Comparison of ENCODE assay signal across 17 cellular contexts in the genomic region with DNA sequence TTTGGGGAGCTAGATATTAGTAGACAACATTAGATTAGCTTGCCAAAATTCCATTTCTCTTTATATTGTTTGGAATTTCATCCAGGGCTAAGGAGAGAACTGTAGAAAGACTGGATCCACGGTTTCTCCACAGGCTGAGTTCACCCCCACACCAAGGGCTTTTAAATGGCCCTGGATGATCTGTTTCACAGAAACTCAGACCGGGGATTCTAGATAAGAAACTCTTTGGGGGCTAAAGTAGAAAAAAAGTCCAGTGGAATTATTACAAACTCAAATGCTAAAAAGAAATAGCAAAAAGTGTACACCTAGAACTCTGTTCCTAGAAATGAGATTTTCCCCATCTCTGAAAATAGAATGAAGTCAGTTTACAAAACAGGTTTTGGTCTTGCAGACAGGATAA.
DNase-seq lines count a peak whose midpoint lies in the region; ATAC-seq and TF ChIP-seq lines count a peak whose summit lies in the region.
"Had no signal": no experiment of that assay in that cellular context is flagged by ENCODE, and none has a peak within 500 bp of the region (broad histone marks: within the 10 kb centered on the region; RNA-seq: fewer than 3 reads in every experiment).

No MANE protein-coding gene starts in this region.

- no peaks in the 10 kb centered on the region for H3F3A ChIP-seq in Loucy (ENCODE audit: low read depth)

- peaks cover 10% of the 10 kb centered on the region for H3K36me3 Mint-ChIP-seq in CD4-positive, alpha-beta T cell (ENCODE audit: low read depth)
- peaks cover 6% of the 10 kb centered on the region for H3K36me3 Mint-ChIP-seq in activated naive CD8-positive, alpha-beta T cell treated with anti-CD3 and anti-CD28 coated beads for 36 hours
- H3K36me3 Mint-ChIP-seq in natural killer cell, result no peaks in the 10 kb centered on the region

- intact Hi-C loops in CD4-positive, alpha-beta T cell (cut with DNase I, micrococcal nuclease), result loop anchor here (2.0 to 10.0 kb wide), 2 partner anchors 19 to 131 kb away; no protein-coding TSS in a partner anchor
- intact Hi-C loops in natural killer cell (cut with micrococcal nuclease), result no loop called here

- no peaks in the 10 kb centered on the region for H3K9me2 ChIP-seq in Loucy (replicated peaks; ENCODE audit: low read depth, low read length)

- no peak for TF ChIP-seq CTCF in CD4-positive, alpha-beta T cell (IDR thresholded peaks at IDR 0.05)
- TF ChIP-seq CTCF in Loucy (conservative IDR thresholded peaks at IDR 0.05; ENCODE audit: low read length) (no peak), natural killer cell (IDR thresholded peaks at IDR 0.05) (no peak)

- H3K4me3 ChIP-seq in Loucy (ENCODE audit: low read length, poor library complexity, severe bottlenecking), result peak overlapping the region; percentile 43
- H3K4me3 ChIP-seq: BLaER1 treated with 17β-estradiol and CSF1 and Interleukin-3, amounts not matched to agents 10 nM and 100 nM; PC-9; SJCRH30 had no signal

- no peak for DNase-seq in CD4-positive, alpha-beta T cell
- DNase-seq in activated naive CD8-positive, alpha-beta T cell treated with anti-CD3 and anti-CD28 coated beads for 36 hours, result no peak
- DNase-seq in natural killer cell (no peak), SKM-1 treated with dmso at 0.1 percent for 144 hours (lab: John Stamatoyannopoulos, UW; ENCODE audit: unreplicated experiment) (no peak)
- no peak for DNase-seq in stimulated activated CD4-positive, alpha-beta T cell treated with anti-CD3 and anti-CD28 coated beads, Interleukin-15, amount 100 ng/mL, for 24 hours
- no peak for DNase-seq in stimulated activated CD4-positive, alpha-beta T cell treated with anti-CD3 and anti-CD28 coated beads, Interleukin-4, amount 100 ng/mL, for 1 hour
- DNase-seq: DMS79 treated with DMSO at 0.1 percent for 48 hours, KBM-7, NCI-H1417 treated with DMSO at 0.1 percent for 48 hours, NCI-H187 treated with DMSO at 0.1 percent for 48 hours, NCI-H2227 treated with DMSO at 0.1 percent for 48 hours, NCI-H524, NCI-H82, PC-9, SJCRH30 had no signal

- H3K4me1 Mint-ChIP-seq in CD4-positive, alpha-beta T cell (ENCODE audit: low read depth), result peaks cover 23% of the 10 kb centered on the region
- peaks cover 26% of the 10 kb centered on the region for H3K4me1 Mint-ChIP-seq in activated naive CD8-positive, alpha-beta T cell treated with anti-CD3 and anti-CD28 coated beads for 36 hours
- peaks cover 29 to 30% of the 10 kb centered on the region in 2 donors for H3K4me1 Mint-ChIP-seq in natural killer cell

- no peak overlapping the region for H3K4me3 Mint-ChIP-seq in CD4-positive, alpha-beta T cell
- no peak overlapping the region for H3K4me3 Mint-ChIP-seq in activated naive CD8-positive, alpha-beta T cell treated with anti-CD3 and anti-CD28 coated beads for 36 hours
- no peak overlapping the region for H3K4me3 Mint-ChIP-seq in natural killer cell

- H3K27me3 Mint-ChIP-seq in CD4-positive, alpha-beta T cell, result no peaks in the 10 kb centered on the region
- H3K27me3 Mint-ChIP-seq in activated naive CD8-positive, alpha-beta T cell treated with anti-CD3 and anti-CD28 coated beads for 36 hours, result no peaks in the 10 kb centered on the region
- H3K27me3 Mint-ChIP-seq in natural killer cell (ENCODE audit: low read depth in 2 of 2), result no peaks in the 10 kb centered on the region

- no peaks in the 10 kb centered on the region for H4K20me1 ChIP-seq in Loucy (ENCODE audit: insufficient read depth, low read length, poor library complexity, severe bottlenecking)
- H4K20me1 ChIP-seq: BLaER1 treated with 17β-estradiol and CSF1 and Interleukin-3, amounts not matched to agents 10 nM and 100 nM had no signal

- H3K27ac ChIP-seq in CD4-positive, alpha-beta T cell (ENCODE audit: low read depth, low read length), result no peak overlapping the region
- H3K27ac ChIP-seq: BLaER1 treated with 17β-estradiol and CSF1 and Interleukin-3, amounts not matched to agents 10 nM and 100 nM; PC-9; SJCRH30 had no signal

- H3K36me3 ChIP-seq in Loucy (ENCODE audit: insufficient read depth, low read length), result peaks cover 4% of the 10 kb centered on the region; the same call in 1 of the 2 replicates

- H2AFZ ChIP-seq in Loucy (ENCODE audit: low read length), result 0 out of 2 replicates have a peak overlapping the region, but pooled peaks have one; percentile 66
- H2AFZ ChIP-seq: PC-9 had no signal

- POLR2A ChIA-PET in CD4-positive, alpha-beta T cell (lab: Charles Lee), result interaction anchor here (1.0 to 1.8 kb wide), 4 partner anchors 233 to 285 kb away, joined by 3 to 9 read pairs (median 4); a partner anchor contains a TSS

- CTCF ChIA-PET in CD4-positive, alpha-beta T cell (lab: Charles Lee), result interaction anchor here (0.6 kb wide), 1 partner anchor 246 kb away, joined by 6 read pairs; no protein-coding TSS in a partner anchor

- no peak for ATAC-seq in CD4-positive, alpha-beta T cell (ENCODE audit: poor library complexity)
- no peak for ATAC-seq in natural killer cell

- peak overlapping the region; percentile 63 for H3K4me2 ChIP-seq in Loucy (ENCODE audit: low read depth, low read length, poor library complexity, severe bottlenecking)
- H3K4me2 ChIP-seq: BLaER1 treated with 17β-estradiol and CSF1 and Interleukin-3, amounts not matched to agents 10 nM and 100 nM; PC-9 had no signal

- H3K79me2 ChIP-seq in Loucy (ENCODE audit: insufficient read depth, low read length), result no peaks in the 10 kb centered on the region

- peak overlapping the region; percentile 61 for H3K27ac Mint-ChIP-seq in CD4-positive, alpha-beta T cell
- H3K27ac Mint-ChIP-seq in activated naive CD8-positive, alpha-beta T cell treated with anti-CD3 and anti-CD28 coated beads for 36 hours, result peak overlapping the region; percentile 27
- peak overlapping the region; percentile 75 to 83 for H3K27ac Mint-ChIP-seq in natural killer cell

- no peaks in the 10 kb centered on the region for H3K9me3 Mint-ChIP-seq in CD4-positive, alpha-beta T cell
- no peaks in the 10 kb centered on the region for H3K9me3 Mint-ChIP-seq in activated naive CD8-positive, alpha-beta T cell treated with anti-CD3 and anti-CD28 coated beads for 36 hours
- H3K9me3 Mint-ChIP-seq in natural killer cell, result no peaks in the 10 kb centered on the region

- peaks cover 15% of the 10 kb centered on the region for H3K4me1 ChIP-seq in Loucy (ENCODE audit: insufficient read depth, low read length, poor library complexity, severe bottlenecking)
- H3K4me1 ChIP-seq: SJCRH30 had no signal

- peak overlapping the region; percentile 49 for H3K9ac ChIP-seq in Loucy (ENCODE audit: low read depth, low read length, poor library complexity, severe bottlenecking)
- H3K9ac ChIP-seq: BLaER1 treated with 17β-estradiol and CSF1 and Interleukin-3, amounts not matched to agents 10 nM and 100 nM had no signal

- no peaks in the 10 kb centered on the region for H3K27me3 ChIP-seq in CD4-positive, alpha-beta T cell (ENCODE audit: control insufficient read depth, insufficient read depth, low read length)
- no peaks in the 10 kb centered on the region for H3K27me3 ChIP-seq in Loucy (ENCODE audit: insufficient read depth, low read length, poor library complexity, severe bottlenecking)
- H3K27me3 ChIP-seq: BLaER1 treated with 17β-estradiol and CSF1 and Interleukin-3, amounts not matched to agents 10 nM and 100 nM; SJCRH30 had no signal

- H3K9me3 ChIP-seq in CD4-positive, alpha-beta T cell (ENCODE audit: control insufficient read depth, low read length), result no peaks in the 10 kb centered on the region
- H3K9me3 ChIP-seq in Loucy (ENCODE audit: insufficient read depth, low read depth, low read length), result no peaks in the 10 kb centered on the region
- H3K9me3 ChIP-seq: BLaER1 treated with 17β-estradiol and CSF1 and Interleukin-3, amounts not matched to agents 10 nM and 100 nM; SJCRH30 had no signal

Comparison
In these comparisons a context has a peak if more than half of its experiments do, and no peak if none do; other contexts are left out.
1. H3K27ac Mint-ChIP-seq: peak in every context shown above with its lines; median percentile 79 in natural killer cell; 61 in CD4-positive, alpha-beta T cell; 27 in activated naive CD8-positive, alpha-beta T cell treated with anti-CD3 and anti-CD28 coated beads for 36 hours.